In genomic region chr4:150593996-150594395, GRCh38 we compare ENCODE assay signal across 12 cellular contexts. TPM values are rescaled to one million over a fixed set of nuclear protein-coding genes. Genes with fewer than 3 reads are reported as not detected.
A peak's percentile ranks its signal among the peaks of the same experiment; 100 is the strongest.
DNase-seq lines count a peak whose midpoint lies in the region; TF ChIP-seq lines count a peak whose summit lies in the region.
"Had no signal": no experiment of that assay in that cellular context is flagged by ENCODE, and none has a peak within 500 bp of the region (broad histone marks: within the 10 kb centered on the region; RNA-seq: fewer than 3 reads in every experiment).

No MANE protein-coding gene starts in this region.

- H3K4me1 ChIP-seq in OCI-LY3 (ENCODE audit: low read length) (peaks cover 12% of the 10 kb centered on the region), transverse colon (peaks cover 0 to 8% (median 0%) of the 10 kb centered on the region in 4 donors)
- H3K4me1 ChIP-seq: spleen had no signal

- H3K4me3 ChIP-seq in OCI-LY3 (ENCODE audit: low read length) (no peak overlapping the region), transverse colon (no peak overlapping the region)
- H3K4me3 ChIP-seq: spleen had no signal

- TF ChIP-seq POLR2A in transverse colon (IDR thresholded peaks at IDR 0.05): no peak

- peak; percentile 26 for DNase-seq in NCI-H748 (lab: John Stamatoyannopoulos, UW; ENCODE audit: unreplicated experiment)
- no peak for DNase-seq in NCI-H748 treated with DMSO at 0.1 percent for 48 hours (lab: John Stamatoyannopoulos, UW)
- DNase-seq in fibroblast of gingiva (ENCODE audit: low read depth): peak; percentile 87
- DNase-seq in transverse colon: no peak
- no peak for DNase-seq in AG20443 (ENCODE audit: low spot score)
- DNase-seq in GM13976 (ENCODE audit: low spot score): no peak
- no peak for DNase-seq in SIG-M5 (lab: John Stamatoyannopoulos, UW)
- DNase-seq: Karpas-422; spleen; stimulated activated naive B cell treated with anti-CD40 and anti-IgM and Interleukin-4, amounts not matched to agents 10 μg/mL and 1 μg/mL and 100 μg/mL, for 72 hours had no signal

- WGBS in transverse colon (ENCODE audit: low coverage in 1 of 2), 2 donors: 82 to 88% methylated on average over 1 of the region's 1 CpG

- no peak overlapping the region for H2AFZ ChIP-seq in OCI-LY3 (ENCODE audit: low read depth, low read length)

- no peaks in the 10 kb centered on the region for H4K20me1 ChIP-seq in OCI-LY3 (ENCODE audit: insufficient read depth, low read length)

- H3K9me3 ChIP-seq in OCI-LY3 (ENCODE audit: insufficient read depth, low read length) (no peaks in the 10 kb centered on the region), transverse colon (no peaks in the 10 kb centered on the region)
- H3K9me3 ChIP-seq: spleen had no signal

- H3K79me2 ChIP-seq in OCI-LY3 (ENCODE audit: low read length): no peaks in the 10 kb centered on the region

- in situ Hi-C loops in transverse colon (cut with MboI; ENCODE audit: low pct_ligation_motif_present in 1 of 4, low pct_unique_long_range_greater_than_20kb in 1 of 4, low sequenced_read_pairs in 3 of 4) (loop anchor here in 1 of 4 donors (25.0 kb wide), 1 partner anchor 282 kb away; no protein-coding TSS in a partner anchor), GM13976 (cut with MboI; ENCODE audit: low sequenced_read_pairs, unreplicated experiment) (no loop called here)

- H3K36me3 ChIP-seq in OCI-LY3 (replicated peaks; ENCODE audit: low read depth, low read length) (no peaks in the 10 kb centered on the region), transverse colon (no peaks in the 10 kb centered on the region)

- intact Hi-C loops in transverse colon (cut with DNase I; ENCODE audit: low total_unique reads): no loop called here

- no peak overlapping the region for H3K4me2 ChIP-seq in OCI-LY3 (ENCODE audit: low read length)

- TF ChIP-seq CTCF in OCI-LY3 (IDR thresholded peaks at IDR 0.05; ENCODE audit: low read depth, low read length) (peak; percentile 29; the same call in 1 of the 2 replicates), transverse colon (IDR thresholded peaks at IDR 0.05) (peak in 2 of 5 experiments; percentile 5 to 9), GM13976 (IDR thresholded peaks at IDR 0.05; ENCODE audit: borderline replicate concordance, control extremely low read depth, extremely low read depth, insufficient read depth, missing control alignments) (no peak)

- H3K9ac ChIP-seq in OCI-LY3 (ENCODE audit: low read length): no peak overlapping the region

- H3K27me3 ChIP-seq in OCI-LY3 (ENCODE audit: low read depth, low read length): no peaks in the 10 kb centered on the region
- H3K27me3 ChIP-seq in transverse colon: no peaks in the 10 kb centered on the region
- H3K27me3 ChIP-seq: spleen had no signal

- TF ChIP-seq EP300 in transverse colon (IDR thresholded peaks at IDR 0.05; ENCODE audit: low read depth): no peak

- H3K27ac ChIP-seq in OCI-LY3 (ENCODE audit: low read length) (no peak overlapping the region), transverse colon (peak overlapping the region; percentile 82 to 89 (median 85))
- H3K27ac ChIP-seq: spleen had no signal

RNA-seq across cellular contexts. Expression of gene MAB21L2, which starts 12.0 kb away (rescaled TPM):
- 100 to 1,000 TPM in 1 of 4 donors, 10 to 100 TPM in 3; 63.0 to 106 (median 78.9) TPM for total RNA-seq in transverse colon
- total RNA-seq: B cell, spleen had no signal

Comparison
In these comparisons a context has a peak if more than half of its experiments do, and no peak if none do; other contexts are left out.
1. DNase-seq: peak in NCI-H748 (single experiment) and fibroblast of gingiva (single experiment); none in NCI-H748 treated with DMSO at 0.1 percent for 48 hours (single experiment), transverse colon (single experiment), AG20443 (single experiment), GM13976 (single experiment) and SIG-M5 (single experiment).